In the genomic region with DNA sequence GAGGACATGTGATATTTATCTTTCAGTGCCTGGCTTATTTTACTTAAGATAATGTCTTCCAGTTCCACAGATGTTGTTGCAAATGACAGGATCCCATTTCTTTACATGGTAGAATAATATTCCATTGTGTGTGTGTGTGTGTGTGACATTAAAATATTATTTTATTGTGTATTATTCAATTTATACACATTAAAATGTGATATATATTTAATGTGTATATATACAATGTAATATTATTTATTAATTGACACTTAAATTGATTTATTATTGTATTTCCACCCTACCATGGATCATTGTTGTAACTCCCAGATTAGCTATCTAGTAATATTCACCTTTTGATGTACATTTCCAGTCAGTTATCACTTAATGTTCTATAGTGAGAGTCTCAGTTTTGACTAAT, we compare ENCODE assay signal across 25 cellular contexts.
"Had no signal": no experiment of that assay in that cellular context is flagged by ENCODE, and none has a peak within 500 bp of the region (broad histone marks: within the 10 kb centered on the region; RNA-seq: fewer than 3 reads in every experiment).

No MANE protein-coding gene starts in this region.

- H3K4me1 Mint-ChIP-seq: endodermal cell; mesothelial cell of epicardium; naive B cell; naive thymus-derived CD8-positive, alpha-beta T cell had no signal

- H3K9me3 Mint-ChIP-seq: endodermal cell, mesothelial cell of epicardium had no signal

- H3K9me3 ChIP-seq: colonic mucosa, esophagus squamous epithelium, gastrocnemius medialis, lower lobe of right lung had no signal

- H3K27ac ChIP-seq: colonic mucosa, epithelial cell of prostate, esophagus squamous epithelium, gastrocnemius medialis, heart right ventricle, left lung, lower lobe of right lung had no signal

- H3K27me3 Mint-ChIP-seq: dendritic cell treated with granulocyte-macrophage colony-stimulating factor and Interleukin-4, amounts not matched to agents 40 ng/mL and 50 ng/mL, for 4 days; effector memory CD8-positive, alpha-beta T cell; naive B cell; naive thymus-derived CD8-positive, alpha-beta T cell had no signal

- H3K4me3 Mint-ChIP-seq: dendritic cell treated with granulocyte-macrophage colony-stimulating factor and Interleukin-4, amounts not matched to agents 40 ng/mL and 50 ng/mL, for 4 days; effector memory CD8-positive, alpha-beta T cell; endodermal cell; mesothelial cell of epicardium; naive B cell; naive thymus-derived CD8-positive, alpha-beta T cell had no signal

- H3K27ac Mint-ChIP-seq: dendritic cell treated with granulocyte-macrophage colony-stimulating factor and Interleukin-4, amounts not matched to agents 40 ng/mL and 50 ng/mL, for 4 days; effector memory CD8-positive, alpha-beta T cell; endodermal cell; mesothelial cell of epicardium; naive B cell; naive thymus-derived CD8-positive, alpha-beta T cell had no signal

- H3K4me1 ChIP-seq: colonic mucosa, esophagus squamous epithelium, gastrocnemius medialis, heart right ventricle, left lung, lower lobe of right lung had no signal

- H3K27me3 ChIP-seq: colonic mucosa, esophagus squamous epithelium, gastrocnemius medialis, heart right ventricle, left lung had no signal

- ATAC-seq: effector memory CD8-positive, alpha-beta T cell; esophagus mucosa; gastrocnemius medialis; heart right ventricle; left cardiac atrium; left lung; left ventricle myocardium superior; lower lobe of right lung; mucosa of descending colon; naive thymus-derived CD8-positive, alpha-beta T cell had no signal

- DNase-seq: colonic mucosa; cortex of kidney; effector CD8-positive, alpha-beta T cell; effector memory CD8-positive, alpha-beta T cell; endodermal cell; erythroblast; esophagus squamous epithelium; foreskin fibroblast; gastrocnemius medialis; glutamatergic neuron; head of caudate nucleus; heart right ventricle; hippocampal formation; left cardiac atrium; left lung; left ventricle myocardium superior; lower lobe of right lung; mesenchymal stem cell; mucosa of descending colon; naive B cell; naive thymus-derived CD8-positive, alpha-beta T cell had no signal

- H3K36me3 ChIP-seq: colonic mucosa, esophagus squamous epithelium, gastrocnemius medialis, heart right ventricle, left lung, lower lobe of right lung had no signal

- H3K36me3 Mint-ChIP-seq: mesothelial cell of epicardium; naive B cell; naive thymus-derived CD8-positive, alpha-beta T cell had no signal

- H3K4me3 ChIP-seq: colonic mucosa, esophagus squamous epithelium, gastrocnemius medialis, heart right ventricle, left lung, lower lobe of right lung, mucosa of descending colon had no signal
